1 cellular context compared by ENCODE assay signal in the genomic region with DNA sequence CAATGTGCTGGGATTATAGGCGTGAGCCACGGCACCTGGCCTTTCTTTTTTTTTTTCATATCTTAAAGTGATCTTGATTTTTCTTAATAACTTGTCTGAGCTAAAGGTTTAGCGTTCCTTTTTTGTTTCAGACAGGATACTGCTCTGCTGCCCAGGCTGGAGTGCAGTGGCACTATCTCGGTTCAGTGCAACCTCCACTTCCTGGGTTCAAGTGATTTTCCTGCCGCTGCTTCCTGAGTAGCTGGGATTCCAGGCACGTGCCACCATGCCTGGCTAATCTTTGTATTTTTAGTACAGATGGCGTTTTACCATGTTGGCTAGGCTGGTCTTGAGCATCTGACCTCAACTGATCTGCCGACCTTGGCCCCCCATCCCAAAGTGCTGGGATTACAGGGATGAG.
TF ChIP-seq lines count a peak whose summit lies in the region.

No MANE protein-coding gene starts in this region.

TF ChIP-seq in endothelial cell of umbilical vein, 7 proteins besides CTCF, POLR2A, EP300 and RAD21:
- TF ChIP-seq GATA2 (IDR thresholded peaks at IDR 0.05; ENCODE audit: insufficient read depth, insufficient read length, low read depth, low read length) (peak; percentile 60), JUN (IDR thresholded peaks at IDR 0.05; ENCODE audit: borderline replicate concordance, insufficient read depth, insufficient read length, low read depth) (no peak), FOS (IDR thresholded peaks at IDR 0.05; ENCODE audit: borderline replicate concordance, insufficient read depth, low read length) (no peak), EZH2 (IDR thresholded peaks at IDR 0.05; ENCODE audit: borderline replicate concordance, low read depth, low read length, severe bottlenecking) (no peak), POLR2AphosphoS5 (IDR thresholded peaks at IDR 0.05; ENCODE audit: insufficient read depth, low read depth, low read length) (no peak), MYC (IDR thresholded peaks at IDR 0.05; ENCODE audit: low read depth, low read length) (no peak)
- TF ChIP-seq, protein P1, sequence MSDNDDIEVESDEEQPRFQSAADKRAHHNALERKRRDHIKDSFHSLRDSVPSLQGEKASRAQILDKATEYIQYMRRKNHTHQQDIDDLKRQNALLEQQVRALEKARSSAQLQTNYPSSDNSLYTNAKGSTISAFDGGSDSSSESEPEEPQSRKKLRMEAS (IDR thresholded peaks at IDR 0.05; ENCODE audit: insufficient read depth, insufficient read length), result peak; percentile 23
